ENCODE assay signal across 9 cellular contexts in genomic region chr13:32409561-32410440, GRCh38. TPM values are rescaled to one million over a fixed set of nuclear protein-coding genes. Genes with fewer than 3 reads are reported as not detected.
A peak's percentile ranks its signal among the peaks of the same experiment; 100 is the strongest.
DNase-seq lines count a peak whose midpoint lies in the region; ATAC-seq and TF ChIP-seq lines count a peak whose summit lies in the region.
"Had no signal": no experiment of that assay in that cellular context is flagged by ENCODE, and none has a peak within 500 bp of the region (broad histone marks: within the 10 kb centered on the region; RNA-seq: fewer than 3 reads in every experiment).

No MANE protein-coding gene starts in this region.

- H3K4me1 Mint-ChIP-seq in WTC11 = peaks cover 24% of the 10 kb centered on the region

- TF ChIP-seq CTCF in WTC11 (IDR thresholded peaks at IDR 0.05) (no peak), GM10266 (IDR thresholded peaks at IDR 0.05; ENCODE audit: control insufficient read depth, insufficient read depth, low read depth, missing control alignments) (no peak)

- H3K27me3 Mint-ChIP-seq in WTC11 (ENCODE audit: low read depth) = peaks cover 7% of the 10 kb centered on the region

- peak; percentile 91 for ATAC-seq in WTC11

- DNase-seq in EL (peak; percentile 45), WTC11 (ENCODE audit: low spot score) (peak; percentile 70), hepatic stellate cell (ENCODE audit: low spot score) (peak; percentile 57), putamen (ENCODE audit: low spot score) (peak; percentile 26), KBM-7 (no peak), RPMI8226 (no peak), G401 (ENCODE audit: low spot score) (no peak), GM10266 (ENCODE audit: extremely low spot score) (no peak)
- DNase-seq: SJCRH30 had no signal

- H3K4me3 Mint-ChIP-seq in WTC11 = peak overlapping the region; percentile 82

- H3K27ac Mint-ChIP-seq in WTC11 = peak overlapping the region; percentile 18

- in situ Hi-C loops in KBM-7 (cut with MboI; ENCODE audit: low pct_unique_long_range_greater_than_20kb, low sequenced_read_pairs) = no loop called here
- in situ Hi-C loops in G401 (cut with HindIII; ENCODE audit: low sequenced_read_pairs) = no loop called here

- CTCF ChIA-PET in WTC11 (lab: Charles Lee) = interaction anchor here (1.3 to 1.4 kb wide), 2 partner anchors 176 to 245 kb away, joined by 3 to 4 read pairs; no protein-coding TSS in a partner anchor

- POLR2A ChIA-PET in WTC11 (lab: Charles Lee) = interaction anchor here (1.5 to 1.8 kb wide), 2 partner anchors 18 to 95 kb away, joined by 6 to 9 read pairs; partner anchors contain the start of genes BRCA2, N4BP2L1 and ZAR1L

- H3K36me3 Mint-ChIP-seq in WTC11 = no peaks in the 10 kb centered on the region

- H3K9me3 Mint-ChIP-seq in WTC11 = no peaks in the 10 kb centered on the region

TF ChIP-seq in WTC11, 78 proteins besides CTCF, POLR2A, EP300 and RAD21 (continues in another document):
- no peak for TF ChIP-seq FOXP1 (CRISPR knock-in tag; IDR thresholded peaks at IDR 0.05; ENCODE audit: borderline replicate concordance)
- no peak for TF ChIP-seq JAZF1 (CRISPR knock-in tag; IDR thresholded peaks at IDR 0.05)
- TF ChIP-seq, protein P1, sequence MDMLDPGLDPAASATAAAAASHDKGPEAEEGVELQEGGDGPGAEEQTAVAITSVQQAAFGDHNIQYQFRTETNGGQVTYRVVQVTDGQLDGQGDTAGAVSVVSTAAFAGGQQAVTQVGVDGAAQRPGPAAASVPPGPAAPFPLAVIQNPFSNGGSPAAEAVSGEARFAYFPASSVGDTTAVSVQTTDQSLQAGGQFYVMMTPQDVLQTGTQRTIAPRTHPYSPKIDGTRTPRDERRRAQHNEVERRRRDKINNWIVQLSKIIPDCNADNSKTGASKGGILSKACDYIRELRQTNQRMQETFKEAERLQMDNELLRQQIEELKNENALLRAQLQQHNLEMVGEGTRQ (CRISPR knock-in tag; IDR thresholded peaks at IDR 0.05) = peak; percentile 79
- no peak for TF ChIP-seq ZNF423 (CRISPR knock-in tag; IDR thresholded peaks at IDR 0.05)
- TF ChIP-seq, protein P2, sequence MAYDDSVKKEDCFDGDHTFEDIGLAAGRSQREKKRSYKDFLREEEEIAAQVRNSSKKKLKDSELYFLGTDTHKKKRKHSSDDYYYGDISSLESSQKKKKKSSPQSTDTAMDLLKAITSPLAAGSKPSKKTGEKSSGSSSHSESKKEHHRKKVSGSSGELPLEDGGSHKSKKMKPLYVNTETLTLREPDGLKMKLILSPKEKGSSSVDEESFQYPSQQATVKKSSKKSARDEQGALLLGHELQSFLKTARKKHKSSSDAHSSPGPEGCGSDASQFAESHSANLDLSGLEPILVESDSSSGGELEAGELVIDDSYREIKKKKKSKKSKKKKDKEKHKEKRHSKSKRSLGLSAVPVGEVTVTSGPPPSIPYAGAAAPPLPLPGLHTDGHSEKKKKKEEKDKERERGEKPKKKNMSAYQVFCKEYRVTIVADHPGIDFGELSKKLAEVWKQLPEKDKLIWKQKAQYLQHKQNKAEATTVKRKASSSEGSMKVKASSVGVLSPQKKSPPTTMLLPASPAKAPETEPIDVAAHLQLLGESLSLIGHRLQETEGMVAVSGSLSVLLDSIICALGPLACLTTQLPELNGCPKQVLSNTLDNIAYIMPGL (CRISPR knock-in tag; IDR thresholded peaks at IDR 0.05) = no peak
- TF ChIP-seq AFF4 (CRISPR knock-in tag; IDR thresholded peaks at IDR 0.05; ENCODE audit: borderline replicate concordance) = no peak
- TF ChIP-seq USF1 (CRISPR knock-in tag; IDR thresholded peaks at IDR 0.05) = peak; percentile 77
- TF ChIP-seq ZNF219 (CRISPR knock-in tag; IDR thresholded peaks at IDR 0.05; ENCODE audit: borderline replicate concordance) = no peak
- peak; percentile 71; the same call in 1 of the 2 replicates for TF ChIP-seq MAX (CRISPR knock-in tag; IDR thresholded peaks at IDR 0.05)
- TF ChIP-seq ZNF512 (CRISPR knock-in tag; IDR thresholded peaks at IDR 0.05; ENCODE audit: borderline replicate concordance) = no peak
- no peak for TF ChIP-seq PRRX2 (CRISPR knock-in tag; IDR thresholded peaks at IDR 0.05)
- TF ChIP-seq STAT6 (CRISPR knock-in tag; conservative IDR thresholded peaks at IDR 0.05; ENCODE audit: low read depth) = no peak

RNA-seq across cellular contexts. Expression of gene N4BP2L1, which starts 18.1 kb away (rescaled TPM):
- total RNA-seq in WTC11 (2021) = 3.8 to 5.3 TPM (median 3.8 TPM) in 3 replicates
- 0.47 and 0.80 TPM in 2 replicates for total RNA-seq in G401 (2014; rRNA removed; shearing (Covaris generic))

Comparison
In these comparisons a context has a peak if more than half of its experiments do, and no peak if none do; other contexts are left out.
1. DNase-seq: peak in EL (single experiment), WTC11 (single experiment), hepatic stellate cell (single experiment) and putamen (single experiment); none in KBM-7 (single experiment), RPMI8226 (single experiment), G401 (single experiment) and GM10266 (single experiment).